ENCODE assay signal across 8 cellular contexts in genomic region chr14:100645200-100645985, GRCh38. TPM values are rescaled to one million over a fixed set of nuclear protein-coding genes. Genes with fewer than 3 reads are reported as not detected.
A peak's percentile ranks its signal among the peaks of the same experiment; 100 is the strongest.
DNase-seq lines count a peak whose midpoint lies in the region; ATAC-seq, FAIRE-seq and TF ChIP-seq lines count a peak whose summit lies in the region.

No MANE protein-coding gene starts in this region.

- intact Hi-C loops in activated B cell treated with CpG ODN at 0.5 μM for 24 hours (cut with micrococcal nuclease): loop anchor here (1.0 kb wide), 1 partner anchor 262 kb away; no protein-coding TSS in a partner anchor

- TF ChIP-seq CTCF in activated B cell treated with CpG ODN at 0.5 μM for 24 hours (IDR thresholded peaks at IDR 0.05): no peak
- TF ChIP-seq CTCF in bronchial epithelial cell (IDR thresholded peaks at IDR 0.05; ENCODE audit: insufficient read depth, low read length, severe bottlenecking): peak; percentile 82
- TF ChIP-seq CTCF in keratinocyte (optimal IDR thresholded peaks at IDR 0.05 in 1 of 3, IDR thresholded peaks at IDR 0.05 in 1 of 3, conservative IDR thresholded peaks at IDR 0.05 in 1 of 3; ENCODE audit: extremely low read depth in 1 of 3, insufficient read depth in 2 of 3, low read length in 3 of 3): peak; percentile 74 to 85 (median 85)

- H3K27me3 ChIP-seq in bronchial epithelial cell (ENCODE audit: control insufficient read depth, insufficient read depth, low read length) (no peaks in the 10 kb centered on the region), keratinocyte (ENCODE audit: control insufficient read depth, extremely low read depth, insufficient read depth, low read length) (no peaks in the 10 kb centered on the region)

- H4K20me1 ChIP-seq in keratinocyte (ENCODE audit: control insufficient read depth, extremely low read depth, insufficient read depth, low read length): no peaks in the 10 kb centered on the region

- H3K4me3 ChIP-seq in bronchial epithelial cell (ENCODE audit: low read depth, low read length): no peak overlapping the region
- no peak overlapping the region for H3K4me3 ChIP-seq in keratinocyte (ENCODE audit: control insufficient read depth in 2 of 3, extremely low read depth in 1 of 3, insufficient read depth in 2 of 3, low read depth in 1 of 3, low read length in 3 of 3)

- H3K36me3 ChIP-seq in bronchial epithelial cell (ENCODE audit: control insufficient read depth, insufficient read depth, low read length) (no peaks in the 10 kb centered on the region), keratinocyte (ENCODE audit: control insufficient read depth in 2 of 2, extremely low read depth in 1 of 2, insufficient read depth in 2 of 2, low read length in 2 of 2) (no peaks in the 10 kb centered on the region)

- DNase-seq in ELF-1 (ENCODE audit: low read depth, low spot score) (peak; percentile 90), NCI-H226 (peak; percentile 71), activated B cell treated with CpG ODN at 0.5 μM for 24 hours (no peak), bronchial epithelial cell (ENCODE audit: low read depth) (peak; percentile 71), keratinocyte (ENCODE audit: low read depth, low spot score) (peak; percentile 40)
- peak; percentile 88 for DNase-seq in stimulated activated CD4-positive, alpha-beta T cell treated with anti-CD3 and anti-CD28 coated beads, Interleukin-1b, Interleukin-23, amount 100 ng/mL, for 48 hours

- dilution Hi-C loops in keratinocyte (cut with MboI; ENCODE audit: extremely low pct_ligation_motif_present, low sequenced_read_pairs): no loop called here

- peaks cover 7% of the 10 kb centered on the region for H3K4me1 ChIP-seq in keratinocyte (ENCODE audit: control insufficient read depth, extremely low read depth, insufficient read depth, low read length)

- H3K27ac Mint-ChIP-seq in activated B cell treated with CpG ODN at 0.5 μM for 24 hours: no peak overlapping the region

- H3K9ac ChIP-seq in keratinocyte (ENCODE audit: control insufficient read depth, extremely low read depth, insufficient read depth, low read length): no peak overlapping the region

- CTCF ChIA-PET in activated B cell treated with CpG ODN at 0.5 μM for 24 hours (lab: Charles Lee): interaction anchor here (1.3 kb wide), 2 partner anchors 260 to 262 kb away, joined by 5 read pairs; no protein-coding TSS in a partner anchor

- FAIRE-seq in bronchial epithelial cell (lab: Jason Lieb, UNC) (peak; percentile 32), keratinocyte (lab: Jason Lieb, UNC) (peak; percentile 80)

- no peak overlapping the region for H3K4me3 Mint-ChIP-seq in activated B cell treated with CpG ODN at 0.5 μM for 24 hours

- no peaks in the 10 kb centered on the region for H3K9me3 ChIP-seq in keratinocyte (ENCODE audit: control insufficient read depth, low read depth, low read length)

- H3K36me3 Mint-ChIP-seq in activated B cell treated with CpG ODN at 0.5 μM for 24 hours (ENCODE audit: low read depth): no peaks in the 10 kb centered on the region

- no peaks in the 10 kb centered on the region for H3K9me1 ChIP-seq in keratinocyte (ENCODE audit: control insufficient read depth, extremely low read depth, insufficient read depth, low read length)

- H3K79me2 ChIP-seq in keratinocyte (ENCODE audit: control insufficient read depth, insufficient read depth, low read length): no peaks in the 10 kb centered on the region

- peak overlapping the region; percentile 41 for H2AFZ ChIP-seq in keratinocyte (ENCODE audit: control insufficient read depth, low read length)

- ATAC-seq in HG02885 (IDR thresholded peaks at IDR 0.05; ENCODE audit: poor library complexity, unreplicated experiment): peak; percentile 58
- ATAC-seq in activated B cell treated with CpG ODN at 0.5 μM for 24 hours (ENCODE audit: low read depth): peak; percentile 52
- ATAC-seq in HG02840 (IDR thresholded peaks at IDR 0.05; ENCODE audit: low FRiP score, unreplicated experiment): no peak

- H3K9me3 Mint-ChIP-seq in activated B cell treated with CpG ODN at 0.5 μM for 24 hours: no peaks in the 10 kb centered on the region

- H3K27ac ChIP-seq in keratinocyte (ENCODE audit: control insufficient read depth, insufficient read depth, low read length): no peak overlapping the region

- peaks cover 12% of the 10 kb centered on the region for H3K27me3 Mint-ChIP-seq in activated B cell treated with CpG ODN at 0.5 μM for 24 hours

- POLR2A ChIA-PET in activated B cell treated with CpG ODN at 0.5 μM for 24 hours (lab: Charles Lee): no interaction called here

- H3K4me1 Mint-ChIP-seq in activated B cell treated with CpG ODN at 0.5 μM for 24 hours: peaks cover 4% of the 10 kb centered on the region

- peak overlapping the region; percentile 38 for H3K4me2 ChIP-seq in keratinocyte (ENCODE audit: control insufficient read depth, extremely low read depth, insufficient read depth, low read depth, low read length)

RNA-seq across cellular contexts. Expression of gene BEGAIN, which starts 58.2 kb away (rescaled TPM):
- total RNA-seq in activated B cell treated with CpG ODN at 0.5 μM for 24 hours: not detected in 2 replicates
- 0.51 and 1.1 TPM in 2 replicates for total RNA-seq in bronchial epithelial cell
- 0.25 to 0.41 TPM (median 0.28 TPM) in 3 replicates for polyA plus RNA-seq in keratinocyte
- not detected for polyA plus RNA-seq in keratinocyte (2011; ENCODE audit: low read depth)
- 0.19 and 0.95 TPM in 2 replicates for polyA plus RNA-seq in keratinocyte (2011; cell fraction: cytosol; rRNA removed)
- 1.0 and 1.1 TPM in 2 replicates for polyA plus RNA-seq in keratinocyte (2011; cell fraction: nucleus; rRNA removed)
- 0.22 and 0.31 TPM in 2 replicates for polyA plus RNA-seq in keratinocyte (2012; ENCODE audit: low replicate concordance)
- polyA minus RNA-seq in keratinocyte: 0.03 to 1.6 TPM (median 0.06 TPM) in 3 replicates
- polyA minus RNA-seq in keratinocyte (2011; cell fraction: cytosol; rRNA and poly(A)+ RNA removed): not detected
- 0.31 and 0.42 TPM in 2 replicates for polyA minus RNA-seq in keratinocyte (2011; cell fraction: nucleus; rRNA and poly(A)+ RNA removed)
